In the genomic region with DNA sequence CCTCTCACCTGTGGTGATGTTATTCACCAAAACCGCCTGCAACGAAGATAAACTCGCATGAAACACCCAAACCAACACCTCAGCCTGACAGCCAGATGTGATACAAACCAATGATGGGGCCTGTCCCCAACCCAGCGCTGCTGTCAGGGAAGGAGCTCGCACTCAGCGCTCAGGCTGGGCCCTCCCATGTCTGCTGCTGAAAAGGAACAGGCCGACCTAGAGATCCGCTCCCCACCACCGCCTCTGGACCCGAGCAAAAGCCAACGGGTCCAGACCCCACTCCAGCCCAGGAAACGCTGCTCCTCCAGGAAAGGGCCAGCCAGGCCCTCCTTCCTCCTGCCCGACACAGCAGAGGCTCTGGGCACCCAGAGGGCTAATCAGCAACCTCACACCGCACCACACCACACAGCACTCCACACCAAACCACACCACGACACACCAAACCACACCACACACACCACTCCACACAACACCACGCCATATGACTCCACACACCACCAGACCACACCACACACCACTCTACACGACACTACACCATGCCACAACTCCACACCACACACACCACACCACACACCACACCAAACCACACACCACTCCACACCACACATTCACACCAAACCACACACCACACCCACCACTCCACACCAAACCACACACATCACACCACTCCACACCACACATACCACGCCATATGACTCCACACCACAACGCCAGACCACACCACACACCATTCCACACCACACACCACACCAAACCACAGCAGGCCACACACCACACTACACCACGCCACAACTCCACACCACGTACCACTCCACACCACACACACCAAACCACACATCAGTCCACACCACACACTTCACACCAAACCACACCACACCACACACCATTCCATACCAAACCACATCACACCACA, we compare ENCODE assay signal across 31 cellular contexts. TPM values are rescaled to one million over a fixed set of nuclear protein-coding genes. Genes with fewer than 3 reads are reported as not detected.
DNase-seq lines count a peak whose midpoint lies in the region; ATAC-seq and TF ChIP-seq lines count a peak whose summit lies in the region.
"Had no signal": no experiment of that assay in that cellular context is flagged by ENCODE, and none has a peak within 500 bp of the region (broad histone marks: within the 10 kb centered on the region; RNA-seq: fewer than 3 reads in every experiment).

No MANE protein-coding gene starts in this region.

- H3K36me3 ChIP-seq in RWPE2 (ENCODE audit: low read depth) = no peaks in the 10 kb centered on the region
- H3K36me3 ChIP-seq in mesendoderm (ENCODE audit: control insufficient read depth, insufficient read depth, low read length) = no peaks in the 10 kb centered on the region

- no peak overlapping the region for H3K18ac ChIP-seq in mesendoderm (ENCODE audit: low read length)

- peak overlapping the region; percentile 62 for H3K27ac Mint-ChIP-seq in activated CD8-positive, alpha-beta T cell treated with anti-CD3 and anti-CD28 coated beads, Interleukin-2, amount 10 ng/mL, durations not matched to agents 7 days and 5 days
- no peak overlapping the region for H3K27ac Mint-ChIP-seq in activated CD8-positive, alpha-beta T cell treated with anti-CD3 and anti-CD28 coated beads for 36 hours
- H3K27ac Mint-ChIP-seq in type B pancreatic cell = no peak overlapping the region
- H3K27ac Mint-ChIP-seq: activated CD4-positive, alpha-beta memory T cell treated with anti-CD3 and anti-CD28 coated beads for 36 hours; activated naive CD8-positive, alpha-beta T cell treated with anti-CD3 and anti-CD28 coated beads, Interleukin-2, amount 10 ng/mL, durations not matched to agents 7 days and 5 days had no signal

- H2BK15ac ChIP-seq in mesendoderm (replicated peaks; ENCODE audit: low read depth) = no peak overlapping the region

- CTCF ChIA-PET in activated CD8-positive, alpha-beta T cell treated with anti-CD3 and anti-CD28 coated beads, Interleukin-2, amount 10 ng/mL, durations not matched to agents 7 days and 5 days (lab: Charles Lee) = no interaction called here
- CTCF ChIA-PET in activated CD8-positive, alpha-beta T cell treated with anti-CD3 and anti-CD28 coated beads for 36 hours (lab: Charles Lee) = no interaction called here

- H3K36me3 Mint-ChIP-seq in activated CD8-positive, alpha-beta T cell treated with anti-CD3 and anti-CD28 coated beads, Interleukin-2, amount 10 ng/mL, durations not matched to agents 7 days and 5 days (ENCODE audit: low read depth) = no peaks in the 10 kb centered on the region
- H3K36me3 Mint-ChIP-seq in activated CD8-positive, alpha-beta T cell treated with anti-CD3 and anti-CD28 coated beads for 36 hours (ENCODE audit: low read depth) = no peaks in the 10 kb centered on the region
- peaks cover 32% of the 10 kb centered on the region for H3K36me3 Mint-ChIP-seq in type B pancreatic cell
- H3K36me3 Mint-ChIP-seq: activated CD4-positive, alpha-beta memory T cell treated with anti-CD3 and anti-CD28 coated beads for 36 hours; activated naive CD8-positive, alpha-beta T cell treated with anti-CD3 and anti-CD28 coated beads, Interleukin-2, amount 10 ng/mL, durations not matched to agents 7 days and 5 days had no signal

- H3K4ac ChIP-seq in mesendoderm (ENCODE audit: low read depth, low read length) = no peak overlapping the region

- H3K79me1 ChIP-seq in mesendoderm (ENCODE audit: low read length) = peaks cover 14% of the 10 kb centered on the region

- peak overlapping the region; percentile 66 for H3K23ac ChIP-seq in mesendoderm (ENCODE audit: low read length)

- no peak for ATAC-seq in activated CD8-positive, alpha-beta T cell treated with anti-CD3 and anti-CD28 coated beads, Interleukin-2, amount 10 ng/mL, durations not matched to agents 7 days and 5 days
- ATAC-seq in activated CD8-positive, alpha-beta T cell treated with anti-CD3 and anti-CD28 coated beads for 36 hours = no peak
- peak; percentile 31; the same call in 1 of the 3 replicates for ATAC-seq in RWPE2 (ENCODE audit: low read depth)
- ATAC-seq in GM19397 (IDR thresholded peaks at IDR 0.05; ENCODE audit: unreplicated experiment) = no peak
- no peak for ATAC-seq in HG02840 (IDR thresholded peaks at IDR 0.05; ENCODE audit: low FRiP score, unreplicated experiment)

- intact Hi-C loops in activated CD8-positive, alpha-beta T cell treated with anti-CD3 and anti-CD28 coated beads for 36 hours (cut with micrococcal nuclease) = no loop called here

- peaks cover 11% of the 10 kb centered on the region for H3K27me3 Mint-ChIP-seq in activated CD8-positive, alpha-beta T cell treated with anti-CD3 and anti-CD28 coated beads, Interleukin-2, amount 10 ng/mL, durations not matched to agents 7 days and 5 days (ENCODE audit: low read depth)
- no peaks in the 10 kb centered on the region for H3K27me3 Mint-ChIP-seq in activated CD8-positive, alpha-beta T cell treated with anti-CD3 and anti-CD28 coated beads for 36 hours
- H3K27me3 Mint-ChIP-seq in type B pancreatic cell = no peaks in the 10 kb centered on the region

- peak overlapping the region; percentile 15 for H3K56ac ChIP-seq in mesendoderm (ENCODE audit: low read length)

- POLR2A ChIA-PET in activated CD8-positive, alpha-beta T cell treated with anti-CD3 and anti-CD28 coated beads, Interleukin-2, amount 10 ng/mL, durations not matched to agents 7 days and 5 days (lab: Charles Lee) = no interaction called here
- POLR2A ChIA-PET in activated CD8-positive, alpha-beta T cell treated with anti-CD3 and anti-CD28 coated beads for 36 hours (lab: Charles Lee) = no interaction called here

- H3K27me3 ChIP-seq in RWPE2 (ENCODE audit: insufficient read depth, poor library complexity, severe bottlenecking) (no peaks in the 10 kb centered on the region), mesendoderm (ENCODE audit: insufficient read depth, low read length, poor library complexity) (no peaks in the 10 kb centered on the region)
- H3K27me3 ChIP-seq: hepatocyte had no signal

- no peaks in the 10 kb centered on the region for H3K4me1 Mint-ChIP-seq in activated CD8-positive, alpha-beta T cell treated with anti-CD3 and anti-CD28 coated beads, Interleukin-2, amount 10 ng/mL, durations not matched to agents 7 days and 5 days (ENCODE audit: low read depth)
- H3K4me1 Mint-ChIP-seq in activated CD8-positive, alpha-beta T cell treated with anti-CD3 and anti-CD28 coated beads for 36 hours (ENCODE audit: low read depth) = no peaks in the 10 kb centered on the region
- H3K4me1 Mint-ChIP-seq in type B pancreatic cell (ENCODE audit: unreplicated experiment) = no peaks in the 10 kb centered on the region
- H3K4me1 Mint-ChIP-seq: activated naive CD8-positive, alpha-beta T cell treated with anti-CD3 and anti-CD28 coated beads, Interleukin-2, amount 10 ng/mL, durations not matched to agents 7 days and 5 days; CD14-positive monocyte; H9 had no signal

- H3K4me3 ChIP-seq in RWPE2 (ENCODE audit: severe bottlenecking) = no peak overlapping the region
- H3K4me3 ChIP-seq in mesendoderm (ENCODE audit: low read length) = no peak overlapping the region
- H3K4me3 ChIP-seq: hepatocyte, smooth muscle cell had no signal

- no peak overlapping the region for H4K8ac ChIP-seq in mesendoderm (ENCODE audit: low read depth, low read length)

- no peak overlapping the region for H2AK5ac ChIP-seq in mesendoderm (ENCODE audit: low read length)

- H3K4me3 Mint-ChIP-seq in activated CD8-positive, alpha-beta T cell treated with anti-CD3 and anti-CD28 coated beads, Interleukin-2, amount 10 ng/mL, durations not matched to agents 7 days and 5 days = no peak overlapping the region
- H3K4me3 Mint-ChIP-seq in activated CD8-positive, alpha-beta T cell treated with anti-CD3 and anti-CD28 coated beads for 36 hours = no peak overlapping the region
- no peak overlapping the region for H3K4me3 Mint-ChIP-seq in type B pancreatic cell
- H3K4me3 Mint-ChIP-seq: activated CD4-positive, alpha-beta memory T cell treated with anti-CD3 and anti-CD28 coated beads for 36 hours; activated naive CD8-positive, alpha-beta T cell treated with anti-CD3 and anti-CD28 coated beads, Interleukin-2, amount 10 ng/mL, durations not matched to agents 7 days and 5 days; CD14-positive monocyte; H9; nephron progenitor cell had no signal

- no peak overlapping the region for H4K5ac ChIP-seq in mesendoderm (ENCODE audit: low read length)

- H3K9me3 ChIP-seq in RWPE2 (ENCODE audit: severe bottlenecking) = no peaks in the 10 kb centered on the region

- DNase-seq in activated CD8-positive, alpha-beta T cell treated with anti-CD3 and anti-CD28 coated beads, Interleukin-2, amount 10 ng/mL, durations not matched to agents 7 days and 5 days = no peak
- DNase-seq in activated CD8-positive, alpha-beta T cell treated with anti-CD3 and anti-CD28 coated beads for 36 hours = no peak
- DNase-seq in RWPE2 (ENCODE audit: low spot score) (no peak), mesendoderm (no peak), type B pancreatic cell (ENCODE audit: extremely low spot score, unreplicated experiment) (peak; percentile 56)
- no peak for DNase-seq in stimulated activated naive CD4-positive, alpha-beta T cell treated with Interleukin-2 at 50 U/mL for 16 hours (lab: John Stamatoyannopoulos, UW)
- DNase-seq: activated CD4-positive, alpha-beta memory T cell treated with anti-CD3 and anti-CD28 coated beads for 36 hours; activated CD4-positive, CD25-positive, alpha-beta regulatory T cell treated with anti-CD3 and anti-CD28 coated beads, Interleukin-2, amount 50 U/mL, for 72 hours; activated effector memory CD4-positive, alpha-beta T cell treated with anti-CD3 and anti-CD28 coated beads, Interleukin-2, amount 50 U/mL, for 16 hours; activated naive CD8-positive, alpha-beta T cell treated with anti-CD3 and anti-CD28 coated beads, Interleukin-2, amount 10 ng/mL, durations not matched to agents 7 days and 5 days; activated T-cell treated with anti-CD3 and anti-CD28 coated beads for 4 hours; caudate nucleus; cortex of kidney; H9; Kasumi-1; NCI-H1436 treated with DMSO at 0.1 percent for 48 hours; NCI-H2107; NCI-H446; NCI-H774; nephron progenitor cell; stimulated activated CD4-positive, alpha-beta T cell treated with anti-CD3 and anti-CD28 coated beads, Interleukin-1b, Interleukin-23, amount 100 ng/mL, for 48 hours; stimulated activated CD8-positive, alpha-beta memory T cell treated with anti-CD3 and anti-CD28 coated beads, Interleukin-4, amount 100 ng/mL, for 48 hours; T-helper 1 cell had no signal

- no peak overlapping the region for H3K9ac ChIP-seq in mesendoderm (ENCODE audit: low read length)
- H3K9ac ChIP-seq: parathyroid adenoma had no signal

- no peak overlapping the region for H2BK5ac ChIP-seq in mesendoderm (ENCODE audit: low read length)

- peaks cover 2% of the 10 kb centered on the region for H3K79me2 ChIP-seq in mesendoderm (ENCODE audit: control insufficient read depth, insufficient read depth, low read length)
- H3K79me2 ChIP-seq: parathyroid adenoma had no signal

- TF ChIP-seq CTCF in activated CD8-positive, alpha-beta T cell treated with anti-CD3 and anti-CD28 coated beads for 36 hours (IDR thresholded peaks at IDR 0.05) = no peak
- TF ChIP-seq CTCF in RWPE2 (IDR thresholded peaks at IDR 0.05; ENCODE audit: poor library complexity, severe bottlenecking) = no peak
- TF ChIP-seq CTCF in type B pancreatic cell (conservative IDR thresholded peaks at IDR 0.05) = no peak

- H3K9me3 Mint-ChIP-seq in activated CD8-positive, alpha-beta T cell treated with anti-CD3 and anti-CD28 coated beads, Interleukin-2, amount 10 ng/mL, durations not matched to agents 7 days and 5 days (ENCODE audit: insufficient read depth) = no peaks in the 10 kb centered on the region
- no peaks in the 10 kb centered on the region for H3K9me3 Mint-ChIP-seq in activated CD8-positive, alpha-beta T cell treated with anti-CD3 and anti-CD28 coated beads for 36 hours
- H3K9me3 Mint-ChIP-seq in type B pancreatic cell = no peaks in the 10 kb centered on the region
- H3K9me3 Mint-ChIP-seq: activated CD4-positive, alpha-beta memory T cell treated with anti-CD3 and anti-CD28 coated beads for 36 hours; activated naive CD8-positive, alpha-beta T cell treated with anti-CD3 and anti-CD28 coated beads, Interleukin-2, amount 10 ng/mL, durations not matched to agents 7 days and 5 days; CD14-positive monocyte; H9; nephron progenitor cell had no signal

- H3K27ac ChIP-seq in RWPE2 (ENCODE audit: poor library complexity, severe bottlenecking) (no peak overlapping the region), mesendoderm (ENCODE audit: low read depth, low read length) (no peak overlapping the region)
- H3K27ac ChIP-seq: 22Rv1, hepatocyte, HL-60, parathyroid adenoma had no signal

- H3K4me1 ChIP-seq in RWPE2 (ENCODE audit: insufficient read depth, poor library complexity, severe bottlenecking) (no peaks in the 10 kb centered on the region), mesendoderm (ENCODE audit: control insufficient read depth, low read depth, low read length) (no peaks in the 10 kb centered on the region)
- H3K4me1 ChIP-seq: parathyroid adenoma had no signal

- 100% methylated on average over 7 of the region's 21 CpGs for WGBS in mesendoderm (ENCODE audit: extremely low coverage, insufficient coverage, low lambda C conversion rate)

- H2BK120ac ChIP-seq in mesendoderm (ENCODE audit: low read depth, low read length) = no peak overlapping the region

- H3K4me2 ChIP-seq in mesendoderm (ENCODE audit: low read length) = no peak overlapping the region
- H3K4me2 ChIP-seq: hepatocyte, smooth muscle cell had no signal

RNA-seq across cellular contexts. Expression of gene GOLM1, which starts 46.5 kb away (rescaled TPM):
- total RNA-seq in activated CD8-positive, alpha-beta T cell treated with anti-CD3 and anti-CD28 coated beads, Interleukin-2, amount 10 ng/mL, durations not matched to agents 7 days and 5 days = 1 to 10 TPM; 1.2 to 1.7 TPM
- total RNA-seq in activated CD8-positive, alpha-beta T cell treated with anti-CD3 and anti-CD28 coated beads for 36 hours = 1 to 10 TPM; 2.7 TPM
- 48.5 TPM for polyA plus RNA-seq in mesendoderm (2013, experiment 1 of 2)
- polyA plus RNA-seq in mesendoderm (2013, experiment 2 of 2) = 50.3 TPM
- total RNA-seq in type B pancreatic cell (ENCODE audit: low replicate concordance) = 149 and 178 TPM in 2 replicates

Comparison
In these comparisons a context has a peak if more than half of its experiments do, and no peak if none do; other contexts are left out.
1. RNA of gene GOLM1, which starts 46.5 kb away (total RNA-seq): 149 to 178 TPM in type B pancreatic cell; 2.7 TPM in activated CD8-positive, alpha-beta T cell treated with anti-CD3 and anti-CD28 coated beads for 36 hours and 1.2 to 1.7 TPM in activated CD8-positive, alpha-beta T cell treated with anti-CD3 and anti-CD28 coated beads, Interleukin-2, amount 10 ng/mL, durations not matched to agents 7 days and 5 days; every median in the first group is over 10 times any median in the second.